Comparison of ENCODE assay signal across 28 cellular contexts in the genomic region with DNA sequence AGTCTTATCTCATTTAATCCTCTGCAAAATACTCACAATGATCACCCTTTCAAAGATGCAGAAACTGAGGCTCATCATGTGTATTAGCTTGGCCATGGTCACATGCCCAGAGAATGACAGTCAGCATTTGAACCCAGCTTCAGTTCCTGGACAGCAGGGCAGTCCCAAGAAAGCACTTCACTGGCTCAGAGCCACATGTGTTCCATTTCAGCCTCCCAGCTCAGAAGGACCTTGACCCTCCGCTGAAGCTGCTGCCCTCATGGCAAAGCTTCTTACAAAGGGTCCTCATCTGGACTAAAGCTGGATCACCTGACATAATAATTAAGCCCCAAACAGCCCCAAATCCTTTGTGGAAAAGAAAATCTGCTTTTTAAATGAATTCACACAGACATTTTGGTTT. TPM values are rescaled to one million over a fixed set of nuclear protein-coding genes. Genes with fewer than 3 reads are reported as not detected.
"Had no signal": no experiment of that assay in that cellular context is flagged by ENCODE, and none has a peak within 500 bp of the region (broad histone marks: within the 10 kb centered on the region; RNA-seq: fewer than 3 reads in every experiment).

No MANE protein-coding gene starts in this region.

- H3K4me3 ChIP-seq: coronary artery, esophagus squamous epithelium, heart right ventricle, lower lobe of right lung, pancreas, smooth muscle cell, thyroid gland, vagina had no signal

- ATAC-seq: effector memory CD8-positive, alpha-beta T cell; heart right ventricle; left colon; natural killer cell; pancreas; stimulated activated naive CD8-positive, alpha-beta T cell treated with anti-CD3 and anti-CD28 coated beads, Interleukin-15, amount 100 ng/mL, for 72 hours had no signal

- H3K27ac ChIP-seq: coronary artery, esophagus squamous epithelium, heart right ventricle, lower lobe of right lung, pancreas, thyroid gland, vagina had no signal

- H3K4me1 ChIP-seq: heart right ventricle, lower lobe of right lung, pancreas, vagina had no signal

- FAIRE-seq: endometrium, pancreas had no signal

- H3K36me3 ChIP-seq: esophagus squamous epithelium, heart right ventricle, lower lobe of right lung, pancreas, thyroid gland, vagina had no signal

- H3K4me2 ChIP-seq: smooth muscle cell had no signal

- DNase-seq: dermis blood vessel endothelial cell; effector memory CD8-positive, alpha-beta T cell; erythroblast; esophagus squamous epithelium; foreskin melanocyte; glutamatergic neuron; heart right ventricle; hypothalamus; immature natural killer cell; islet precursor cell; kidney glomerular epithelial cell; left colon; left ventricle myocardium superior; lower lobe of right lung; natural killer cell; occipital lobe; pancreas; stimulated activated CD4-positive, alpha-beta T cell treated with anti-CD3 and anti-CD28 coated beads, Interleukin-12 subunit alpha, Interleukin-12 subunit beta, amount 100 ng/mL, for 4 hours; stimulated activated CD4-positive, alpha-beta T cell treated with anti-CD3 and anti-CD28 coated beads, Interleukin-1b, Interleukin-23, amount 100 ng/mL, for 48 hours; stimulated activated CD4-positive, alpha-beta T cell treated with anti-CD3 and anti-CD28 coated beads, Interleukin-4, amount 100 ng/mL, for 1 hour; stimulated activated CD8-positive, alpha-beta memory T cell treated with anti-CD3 and anti-CD28 coated beads, Interleukin-4, amount 100 ng/mL, for 48 hours; stimulated activated naive CD4-positive, alpha-beta T cell; stimulated activated naive CD8-positive, alpha-beta T cell treated with anti-CD3 and anti-CD28 coated beads, Interleukin-15, amount 100 ng/mL, for 72 hours; thyroid gland had no signal

- H3K27me3 ChIP-seq: esophagus squamous epithelium, pancreas, thyroid gland, vagina had no signal

- H3K9me3 ChIP-seq: esophagus squamous epithelium, heart right ventricle, lower lobe of right lung, pancreas, thyroid gland, vagina had no signal

RNA-seq across cellular contexts. Expression of gene TENM4, which starts 37.0 kb away (rescaled TPM):
- polyA plus RNA-seq: immature natural killer cell had no signal
